Comparison of ENCODE assay signal across 18 cellular contexts in the genomic region with DNA sequence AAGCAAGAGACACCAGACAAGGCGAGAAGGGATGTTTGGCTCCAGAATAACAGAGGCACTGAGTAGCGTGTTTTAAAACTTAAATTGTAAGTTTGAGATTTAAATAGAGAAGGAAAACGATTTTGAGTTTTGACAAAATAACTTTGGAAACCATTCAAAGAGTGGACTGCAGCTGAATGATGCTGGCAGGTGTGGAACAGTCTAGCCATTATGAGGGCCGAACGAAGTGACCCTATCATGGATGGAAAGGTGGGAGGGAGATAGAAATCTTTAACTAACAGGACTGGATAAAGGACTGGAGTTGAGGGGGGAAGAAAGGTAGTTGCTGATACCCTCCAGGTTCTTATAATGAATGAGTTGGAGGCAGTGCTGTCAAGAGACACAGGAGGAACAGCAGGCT.
DNase-seq lines count a peak whose midpoint lies in the region; ATAC-seq and TF ChIP-seq lines count a peak whose summit lies in the region.
"Had no signal": no experiment of that assay in that cellular context is flagged by ENCODE, and none has a peak within 500 bp of the region (broad histone marks: within the 10 kb centered on the region; RNA-seq: fewer than 3 reads in every experiment).

No MANE protein-coding gene starts in this region.

- peaks cover 11% of the 10 kb centered on the region for H3K9me3 Mint-ChIP-seq in nephron progenitor cell
- H3K9me3 Mint-ChIP-seq: GM23338 had no signal

- no peaks in the 10 kb centered on the region for H3K27me3 Mint-ChIP-seq in nephron progenitor cell (ENCODE audit: low read depth, poor library complexity)
- H3K27me3 Mint-ChIP-seq: CD4-positive, alpha-beta T cell had no signal

- H3K27ac Mint-ChIP-seq in nephron progenitor cell, result peak overlapping the region; percentile 80
- H3K27ac Mint-ChIP-seq: CD4-positive, alpha-beta T cell; GM23338; HFFc6 had no signal

- DNase-seq in NCI-H82 (lab: John Stamatoyannopoulos, UW) (peak; percentile 12), NCI-H82 treated with DMSO at 0.1 percent for 48 hours (lab: John Stamatoyannopoulos, UW; ENCODE audit: unreplicated experiment) (no peak), nephron progenitor cell (no peak), pons (ENCODE audit: low spot score) (peak; percentile 17), superior temporal gyrus (ENCODE audit: extremely low spot score) (peak; percentile 57), COLO829 (ENCODE audit: low spot score) (no peak)
- no peak for DNase-seq in activated CD4-positive, alpha-beta T cell treated with anti-CD3 and anti-CD28 coated beads for 1 hour
- DNase-seq: AML-193; CD4-positive, alpha-beta T cell; DMS153; DMS79; GDM1; H7; HFFc6 had no signal

- TF ChIP-seq CTCF in nephron progenitor cell (IDR thresholded peaks at IDR 0.05), result no peak

- H3K36me3 Mint-ChIP-seq in nephron progenitor cell (ENCODE audit: low read depth), result peaks cover 10% of the 10 kb centered on the region

- H3K4me3 Mint-ChIP-seq in nephron progenitor cell, result no peak overlapping the region
- H3K4me3 Mint-ChIP-seq: CD4-positive, alpha-beta T cell; GM23338; HFFc6 had no signal

- peaks cover 58% of the 10 kb centered on the region for H3K4me1 Mint-ChIP-seq in nephron progenitor cell
- H3K4me1 Mint-ChIP-seq: GM23338 had no signal

- ATAC-seq in activated CD4-positive, CD25-positive, alpha-beta regulatory T cell treated with anti-CD3 and anti-CD28 coated beads, Interleukin-2, amount 50 U/mL, for 24 hours, result no peak
- ATAC-seq: A549, GM23338, HCT116 had no signal

Comparison
In these comparisons a context has a peak if more than half of its experiments do, and no peak if none do; other contexts are left out.
1. DNase-seq: peak in NCI-H82 (single experiment), pons (single experiment) and superior temporal gyrus (single experiment); none in NCI-H82 treated with DMSO at 0.1 percent for 48 hours (single experiment), nephron progenitor cell (single experiment), activated CD4-positive, alpha-beta T cell treated with anti-CD3 and anti-CD28 coated beads for 1 hour (single experiment) and COLO829 (single experiment).